In the genomic region with DNA sequence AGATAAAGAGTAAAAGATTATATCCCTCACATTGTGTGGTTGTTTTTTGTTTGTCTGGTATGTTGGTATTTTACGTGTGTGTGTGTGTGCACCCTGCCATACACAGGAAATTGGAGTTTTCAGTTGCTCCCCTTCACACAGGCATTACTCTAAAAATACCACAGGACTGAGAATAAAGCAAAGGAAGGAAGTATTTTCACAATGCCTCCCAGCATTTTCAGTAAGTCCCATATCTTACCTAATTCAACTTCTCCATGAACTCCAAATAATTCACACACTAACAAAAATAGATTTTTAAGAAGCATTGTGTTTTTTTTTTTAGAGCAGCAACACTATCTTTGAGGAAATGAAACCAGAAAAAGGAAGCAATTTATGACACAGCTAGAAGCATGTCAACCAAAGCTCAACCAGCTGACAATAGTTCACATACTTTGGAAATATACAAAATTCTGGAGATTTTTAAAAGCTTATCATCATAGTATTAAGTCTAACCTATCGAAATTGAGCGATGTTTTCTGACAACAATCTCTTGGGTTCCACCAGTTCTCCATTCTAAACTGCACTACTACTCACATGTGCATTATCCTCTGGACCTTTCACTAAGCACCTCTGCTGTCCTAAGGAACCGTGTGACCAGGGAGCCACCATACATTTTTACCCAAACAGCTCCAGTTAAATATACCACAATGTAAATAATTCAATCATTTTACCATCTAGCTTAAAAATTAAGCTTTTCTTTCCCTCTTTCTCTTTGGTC, we compare ENCODE assay signal across 1 cellular context.
TF ChIP-seq lines count a peak whose summit lies in the region.

No MANE protein-coding gene starts in this region.

TF ChIP-seq in K562, 482 proteins besides CTCF, POLR2A, EP300 and RAD21:
- TF ChIP-seq LEF1 (IDR thresholded peaks at IDR 0.05): 0 out of 2 replicates have a peak, but pooled peaks have one; percentile 31
- 0 out of 2 replicates have a peak, but pooled peaks have one; percentile 19 for TF ChIP-seq EP400 (IDR thresholded peaks at IDR 0.05)
- no peak for TF ChIP-seq MTA3 (IDR thresholded peaks at IDR 0.05; ENCODE audit: borderline replicate concordance)
- TF ChIP-seq, protein P1, sequence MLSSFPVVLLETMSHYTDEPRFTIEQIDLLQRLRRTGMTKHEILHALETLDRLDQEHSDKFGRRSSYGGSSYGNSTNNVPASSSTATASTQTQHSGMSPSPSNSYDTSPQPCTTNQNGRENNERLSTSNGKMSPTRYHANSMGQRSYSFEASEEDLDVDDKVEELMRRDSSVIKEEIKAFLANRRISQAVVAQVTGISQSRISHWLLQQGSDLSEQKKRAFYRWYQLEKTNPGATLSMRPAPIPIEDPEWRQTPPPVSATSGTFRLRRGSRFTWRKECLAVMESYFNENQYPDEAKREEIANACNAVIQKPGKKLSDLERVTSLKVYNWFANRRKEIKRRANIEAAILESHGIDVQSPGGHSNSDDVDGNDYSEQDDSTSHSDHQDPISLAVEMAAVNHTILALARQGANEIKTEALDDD (IDR thresholded peaks at IDR 0.05): 0 out of 2 replicates have a peak, but pooled peaks have one; percentile 21
- TF ChIP-seq, protein P2, sequence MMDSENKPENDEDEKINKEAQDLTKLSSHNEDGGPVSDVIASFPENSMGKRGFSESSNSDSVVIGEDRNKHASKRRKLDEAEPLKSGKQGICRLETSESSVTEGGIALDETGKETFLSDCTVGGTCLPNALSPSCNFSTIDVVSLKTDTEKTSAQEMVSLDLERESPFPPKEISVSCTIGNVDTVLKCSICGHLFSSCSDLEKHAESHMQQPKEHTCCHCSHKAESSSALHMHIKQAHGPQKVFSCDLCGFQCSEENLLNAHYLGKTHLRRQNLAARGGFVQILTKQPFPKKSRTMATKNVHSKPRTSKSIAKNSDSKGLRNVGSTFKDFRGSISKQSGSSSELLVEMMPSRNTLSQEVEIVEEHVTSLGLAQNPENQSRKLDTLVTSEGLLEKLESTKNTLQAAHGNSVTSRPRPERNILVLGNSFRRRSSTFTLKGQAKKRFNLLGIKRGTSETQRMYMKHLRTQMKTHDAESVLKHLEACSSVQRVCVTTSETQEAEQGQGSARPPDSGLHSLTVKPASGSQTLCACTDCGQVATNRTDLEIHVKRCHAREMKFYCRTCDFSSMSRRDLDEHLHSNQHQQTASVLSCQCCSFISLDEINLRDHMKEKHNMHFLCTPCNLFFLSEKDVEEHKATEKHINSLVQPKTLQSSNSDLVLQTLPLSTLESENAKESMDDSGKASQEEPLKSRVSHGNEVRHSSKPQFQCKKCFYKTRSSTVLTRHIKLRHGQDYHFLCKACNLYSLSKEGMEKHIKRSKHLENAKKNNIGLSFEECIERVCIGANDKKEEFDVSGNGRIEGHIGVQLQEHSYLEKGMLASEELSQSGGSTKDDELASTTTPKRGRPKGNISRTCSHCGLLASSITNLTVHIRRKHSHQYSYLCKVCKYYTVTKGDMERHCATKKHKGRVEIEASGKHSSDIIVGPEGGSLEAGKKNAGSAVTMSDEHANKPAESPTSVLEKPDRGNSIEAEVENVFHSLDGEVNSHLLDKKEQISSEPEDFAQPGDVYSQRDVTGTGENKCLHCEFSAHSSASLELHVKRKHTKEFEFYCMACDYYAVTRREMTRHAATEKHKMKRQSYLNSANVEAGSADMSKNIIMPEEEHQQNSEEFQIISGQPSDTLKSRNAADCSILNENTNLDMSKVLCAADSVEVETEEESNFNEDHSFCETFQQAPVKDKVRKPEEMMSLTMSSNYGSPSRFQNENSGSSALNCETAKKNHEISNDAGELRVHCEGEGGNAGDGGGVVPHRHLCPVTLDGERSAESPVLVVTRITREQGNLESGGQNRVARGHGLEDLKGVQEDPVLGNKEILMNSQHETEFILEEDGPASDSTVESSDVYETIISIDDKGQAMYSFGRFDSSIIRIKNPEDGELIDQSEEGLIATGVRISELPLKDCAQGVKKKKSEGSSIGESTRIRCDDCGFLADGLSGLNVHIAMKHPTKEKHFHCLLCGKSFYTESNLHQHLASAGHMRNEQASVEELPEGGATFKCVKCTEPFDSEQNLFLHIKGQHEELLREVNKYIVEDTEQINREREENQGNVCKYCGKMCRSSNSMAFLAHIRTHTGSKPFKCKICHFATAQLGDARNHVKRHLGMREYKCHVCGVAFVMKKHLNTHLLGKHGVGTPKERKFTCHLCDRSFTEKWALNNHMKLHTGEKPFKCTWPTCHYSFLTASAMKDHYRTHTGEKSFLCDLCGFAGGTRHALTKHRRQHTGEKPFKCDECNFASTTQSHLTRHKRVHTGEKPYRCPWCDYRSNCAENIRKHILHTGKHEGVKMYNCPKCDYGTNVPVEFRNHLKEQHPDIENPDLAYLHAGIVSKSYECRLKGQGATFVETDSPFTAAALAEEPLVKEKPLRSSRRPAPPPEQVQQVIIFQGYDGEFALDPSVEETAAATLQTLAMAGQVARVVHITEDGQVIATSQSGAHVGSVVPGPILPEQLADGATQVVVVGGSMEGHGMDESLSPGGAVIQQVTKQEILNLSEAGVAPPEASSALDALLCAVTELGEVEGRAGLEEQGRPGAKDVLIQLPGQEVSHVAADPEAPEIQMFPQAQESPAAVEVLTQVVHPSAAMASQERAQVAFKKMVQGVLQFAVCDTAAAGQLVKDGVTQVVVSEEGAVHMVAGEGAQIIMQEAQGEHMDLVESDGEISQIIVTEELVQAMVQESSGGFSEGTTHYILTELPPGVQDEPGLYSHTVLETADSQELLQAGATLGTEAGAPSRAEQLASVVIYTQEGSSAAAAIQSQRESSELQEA (IDR thresholded peaks at IDR 0.05; ENCODE audit: low read depth): 0 out of 2 replicates have a peak, but pooled peaks have one; percentile 47
- TF ChIP-seq, protein P3, sequence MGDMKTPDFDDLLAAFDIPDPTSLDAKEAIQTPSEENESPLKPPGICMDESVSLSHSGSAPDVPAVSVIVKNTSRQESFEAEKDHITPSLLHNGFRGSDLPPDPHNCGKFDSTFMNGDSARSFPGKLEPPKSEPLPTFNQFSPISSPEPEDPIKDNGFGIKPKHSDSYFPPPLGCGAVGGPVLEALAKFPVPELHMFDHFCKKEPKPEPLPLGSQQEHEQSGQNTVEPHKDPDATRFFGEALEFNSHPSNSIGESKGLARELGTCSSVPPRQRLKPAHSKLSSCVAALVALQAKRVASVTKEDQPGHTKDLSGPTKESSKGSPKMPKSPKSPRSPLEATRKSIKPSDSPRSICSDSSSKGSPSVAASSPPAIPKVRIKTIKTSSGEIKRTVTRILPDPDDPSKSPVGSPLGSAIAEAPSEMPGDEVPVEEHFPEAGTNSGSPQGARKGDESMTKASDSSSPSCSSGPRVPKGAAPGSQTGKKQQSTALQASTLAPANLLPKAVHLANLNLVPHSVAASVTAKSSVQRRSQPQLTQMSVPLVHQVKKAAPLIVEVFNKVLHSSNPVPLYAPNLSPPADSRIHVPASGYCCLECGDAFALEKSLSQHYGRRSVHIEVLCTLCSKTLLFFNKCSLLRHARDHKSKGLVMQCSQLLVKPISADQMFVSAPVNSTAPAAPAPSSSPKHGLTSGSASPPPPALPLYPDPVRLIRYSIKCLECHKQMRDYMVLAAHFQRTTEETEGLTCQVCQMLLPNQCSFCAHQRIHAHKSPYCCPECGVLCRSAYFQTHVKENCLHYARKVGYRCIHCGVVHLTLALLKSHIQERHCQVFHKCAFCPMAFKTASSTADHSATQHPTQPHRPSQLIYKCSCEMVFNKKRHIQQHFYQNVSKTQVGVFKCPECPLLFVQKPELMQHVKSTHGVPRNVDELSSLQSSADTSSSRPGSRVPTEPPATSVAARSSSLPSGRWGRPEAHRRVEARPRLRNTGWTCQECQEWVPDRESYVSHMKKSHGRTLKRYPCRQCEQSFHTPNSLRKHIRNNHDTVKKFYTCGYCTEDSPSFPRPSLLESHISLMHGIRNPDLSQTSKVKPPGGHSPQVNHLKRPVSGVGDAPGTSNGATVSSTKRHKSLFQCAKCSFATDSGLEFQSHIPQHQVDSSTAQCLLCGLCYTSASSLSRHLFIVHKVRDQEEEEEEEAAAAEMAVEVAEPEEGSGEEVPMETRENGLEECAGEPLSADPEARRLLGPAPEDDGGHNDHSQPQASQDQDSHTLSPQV (IDR thresholded peaks at IDR 0.05): 0 out of 2 replicates have a peak, but pooled peaks have one; percentile 18
- no peak for TF ChIP-seq SIX5 (IDR thresholded peaks at IDR 0.05; ENCODE audit: borderline replicate concordance in 1 of 2, insufficient read depth in 1 of 2, low read depth in 1 of 2, low read length in 2 of 2)
